ENCODE assay signal across 14 cellular contexts in genomic region chr6:158567871-158568401, GRCh38. TPM values are rescaled to one million over a fixed set of nuclear protein-coding genes. Genes with fewer than 3 reads are reported as not detected.
DNase-seq lines count a peak whose midpoint lies in the region; ATAC-seq, FAIRE-seq and TF ChIP-seq lines count a peak whose summit lies in the region.
"Had no signal": no experiment of that assay in that cellular context is flagged by ENCODE, and none has a peak within 500 bp of the region (broad histone marks: within the 10 kb centered on the region; RNA-seq: fewer than 3 reads in every experiment).

No MANE protein-coding gene starts in this region.

- H3K4me3 ChIP-seq in small intestine (ENCODE audit: low read depth in 1 of 2, low read length in 2 of 2) (no peak overlapping the region), left ventricle myocardium inferior (no peak overlapping the region)

- peaks cover 82% of the 10 kb centered on the region for H3K4me1 Mint-ChIP-seq in activated naive CD4-positive, alpha-beta T cell treated with anti-CD3 and anti-CD28 coated beads, Interleukin-2, amount 10 ng/mL, durations not matched to agents 7 days and 5 days
- peaks cover 48% of the 10 kb centered on the region for H3K4me1 Mint-ChIP-seq in activated T-helper 17 cell treated with anti-CD3 and anti-CD28 coated beads, Interleukin-2, amount 50 U/mL, for 72 hours
- peaks cover 70% of the 10 kb centered on the region for H3K4me1 Mint-ChIP-seq in stimulated activated naive CD8-positive, alpha-beta T cell treated with anti-CD3 and anti-CD28 coated beads, Interleukin-15, amount 100 ng/mL, for 72 hours

- no peaks in the 10 kb centered on the region for H3K27me3 ChIP-seq in small intestine (ENCODE audit: control insufficient read depth in 2 of 2, insufficient read depth in 2 of 2, low read length in 2 of 2)
- no peaks in the 10 kb centered on the region for H3K27me3 ChIP-seq in left ventricle myocardium inferior (ENCODE audit: low read depth)

- no peak for FAIRE-seq in small intestine (lab: Jason Lieb, UNC)

- intact Hi-C loops in left ventricle myocardium inferior (cut with micrococcal nuclease), result no loop called here

- no peaks in the 10 kb centered on the region for H3K27me3 Mint-ChIP-seq in activated naive CD4-positive, alpha-beta T cell treated with anti-CD3 and anti-CD28 coated beads, Interleukin-2, amount 10 ng/mL, durations not matched to agents 7 days and 5 days
- H3K27me3 Mint-ChIP-seq in activated T-helper 17 cell treated with anti-CD3 and anti-CD28 coated beads, Interleukin-2, amount 50 U/mL, for 72 hours, result no peaks in the 10 kb centered on the region
- no peaks in the 10 kb centered on the region for H3K27me3 Mint-ChIP-seq in stimulated activated naive CD8-positive, alpha-beta T cell treated with anti-CD3 and anti-CD28 coated beads, Interleukin-15, amount 100 ng/mL, for 72 hours

- H3K4me1 ChIP-seq in small intestine (ENCODE audit: control insufficient read depth in 2 of 2, insufficient read depth in 1 of 2, low read depth in 1 of 2, low read length in 1 of 2) (peaks cover 2 to 7% of the 10 kb centered on the region in 2 donors), left ventricle myocardium inferior (no peaks in the 10 kb centered on the region)

- TF ChIP-seq CTCF in left ventricle myocardium inferior (IDR thresholded peaks at IDR 0.05; ENCODE audit: borderline replicate concordance), result no peak

- no peaks in the 10 kb centered on the region for H3K9me3 Mint-ChIP-seq in activated naive CD4-positive, alpha-beta T cell treated with anti-CD3 and anti-CD28 coated beads, Interleukin-2, amount 10 ng/mL, durations not matched to agents 7 days and 5 days
- H3K9me3 Mint-ChIP-seq in activated T-helper 17 cell treated with anti-CD3 and anti-CD28 coated beads, Interleukin-2, amount 50 U/mL, for 72 hours, result no peaks in the 10 kb centered on the region
- no peaks in the 10 kb centered on the region for H3K9me3 Mint-ChIP-seq in stimulated activated naive CD8-positive, alpha-beta T cell treated with anti-CD3 and anti-CD28 coated beads, Interleukin-15, amount 100 ng/mL, for 72 hours

- peak; percentile 47 for DNase-seq in activated naive CD4-positive, alpha-beta T cell treated with anti-CD3 and anti-CD28 coated beads, Interleukin-2, amount 10 ng/mL, durations not matched to agents 7 days and 5 days
- no peak for DNase-seq in activated naive CD4-positive, alpha-beta T cell treated with anti-CD3 and anti-CD28 coated beads, Interleukin-2, amount 50 U/mL, for 16 hours
- no peak for DNase-seq in stimulated activated naive CD8-positive, alpha-beta T cell treated with anti-CD3 and anti-CD28 coated beads, Interleukin-15, amount 100 ng/mL, for 72 hours
- DNase-seq in small intestine, result no peak
- DNase-seq in left ventricle myocardium inferior, result no peak
- DNase-seq in retina, result no peak
- DNase-seq: KBM-7; NCI-H187; NCI-H82; stimulated activated CD4-positive, alpha-beta T cell treated with anti-CD3 and anti-CD28 coated beads, Interleukin-4, amount 100 ng/mL, for 24 hours had no signal

- peak; percentile 57 for ATAC-seq in activated T-helper 17 cell treated with anti-CD3 and anti-CD28 coated beads, Interleukin-2, amount 50 U/mL, for 72 hours (replicated peaks)
- ATAC-seq in esophagus mucosa, result peak; percentile 71
- ATAC-seq in stimulated activated naive CD8-positive, alpha-beta T cell treated with anti-CD3 and anti-CD28 coated beads, Interleukin-15, amount 100 ng/mL, for 72 hours, result peak; percentile 69
- ATAC-seq: Right ventricle myocardium inferior had no signal

- H3K27ac ChIP-seq in small intestine (ENCODE audit: low read depth in 1 of 2, low read length in 1 of 2) (no peak overlapping the region), left ventricle myocardium inferior (replicated peaks) (no peak overlapping the region)
- H3K27ac ChIP-seq: VCaP had no signal

- H3K4me3 Mint-ChIP-seq in activated naive CD4-positive, alpha-beta T cell treated with anti-CD3 and anti-CD28 coated beads, Interleukin-2, amount 10 ng/mL, durations not matched to agents 7 days and 5 days, result peak overlapping the region; percentile 60
- H3K4me3 Mint-ChIP-seq in activated T-helper 17 cell treated with anti-CD3 and anti-CD28 coated beads, Interleukin-2, amount 50 U/mL, for 72 hours, result peak overlapping the region; percentile 86
- peak overlapping the region; percentile 71 to 79 for H3K4me3 Mint-ChIP-seq in stimulated activated naive CD8-positive, alpha-beta T cell treated with anti-CD3 and anti-CD28 coated beads, Interleukin-15, amount 100 ng/mL, for 72 hours

- 72 to 84% (median 73%) methylated on average over 12 of the region's 12 CpGs for WGBS in small intestine, 3 donors

- H3K9me3 ChIP-seq in small intestine (ENCODE audit: control insufficient read depth, low read depth), result no peaks in the 10 kb centered on the region
- H3K9me3 ChIP-seq in left ventricle myocardium inferior (replicated peaks), result no peaks in the 10 kb centered on the region

- CTCF ChIA-PET in activated naive CD4-positive, alpha-beta T cell treated with anti-CD3 and anti-CD28 coated beads, Interleukin-2, amount 10 ng/mL, durations not matched to agents 7 days and 5 days (lab: Charles Lee), result interaction anchor here (1.1 to 1.5 kb wide), 2 partner anchors 49 to 347 kb away, joined by 3 to 4 read pairs; no protein-coding TSS in a partner anchor

- H3K27ac Mint-ChIP-seq in activated naive CD4-positive, alpha-beta T cell treated with anti-CD3 and anti-CD28 coated beads, Interleukin-2, amount 10 ng/mL, durations not matched to agents 7 days and 5 days, result peak overlapping the region; percentile 97
- H3K27ac Mint-ChIP-seq in activated T-helper 17 cell treated with anti-CD3 and anti-CD28 coated beads, Interleukin-2, amount 50 U/mL, for 72 hours, result peak overlapping the region; percentile 96
- H3K27ac Mint-ChIP-seq in stimulated activated naive CD8-positive, alpha-beta T cell treated with anti-CD3 and anti-CD28 coated beads, Interleukin-15, amount 100 ng/mL, for 72 hours, result peak overlapping the region; percentile 90 to 95

- H3K36me3 ChIP-seq in small intestine (ENCODE audit: control insufficient read depth in 2 of 2, insufficient read depth in 2 of 2, low read length in 2 of 2) (peaks cover 0 to 2% of the 10 kb centered on the region in 2 donors), left ventricle myocardium inferior (no peaks in the 10 kb centered on the region)

- H3K36me3 Mint-ChIP-seq in activated naive CD4-positive, alpha-beta T cell treated with anti-CD3 and anti-CD28 coated beads, Interleukin-2, amount 10 ng/mL, durations not matched to agents 7 days and 5 days, result peaks cover 53% of the 10 kb centered on the region
- peaks cover 31% of the 10 kb centered on the region for H3K36me3 Mint-ChIP-seq in activated T-helper 17 cell treated with anti-CD3 and anti-CD28 coated beads, Interleukin-2, amount 50 U/mL, for 72 hours (ENCODE audit: low read depth)

RNA-seq across cellular contexts. Expression of gene TMEM181, which starts 8.0 kb away (rescaled TPM):
- total RNA-seq in activated T-helper 17 cell treated with anti-CD3 and anti-CD28 coated beads, Interleukin-2, amount 50 U/mL, for 72 hours, result 10 to 100 TPM; 11.8 to 16.4 TPM
- 12.9 TPM for total RNA-seq in esophagus mucosa
- 10 to 100 TPM; 14.9 to 20.1 (median 18.1) TPM for polyA plus RNA-seq in small intestine
- total RNA-seq in left ventricle myocardium inferior, result 8.8 TPM
